In genomic region chr9:34562136-34562745, GRCh38 we compare ENCODE assay signal across 11 cellular contexts. TPM values are rescaled to one million over a fixed set of nuclear protein-coding genes. Genes with fewer than 3 reads are reported as not detected.
DNase-seq lines count a peak whose midpoint lies in the region; ATAC-seq, FAIRE-seq and TF ChIP-seq lines count a peak whose summit lies in the region.
"Had no signal": no experiment of that assay in that cellular context is flagged by ENCODE, and none has a peak within 500 bp of the region (broad histone marks: within the 10 kb centered on the region; RNA-seq: fewer than 3 reads in every experiment).

No MANE protein-coding gene starts in this region.

- peaks cover 24% of the 10 kb centered on the region for H3K27me3 Mint-ChIP-seq in nephron (ENCODE audit: low read depth)

- TF ChIP-seq POLR2A in HCT116 (IDR thresholded peaks at IDR 0.05; ENCODE audit: borderline replicate concordance, extremely low read depth, insufficient read depth, insufficient read length) (no peak), GM12878 (IDR thresholded peaks at IDR 0.05; ENCODE audit: low read depth, low read length) (no peak)

- H3K4me1 ChIP-seq in HCT116 (ENCODE audit: control insufficient read depth in 1 of 2, insufficient read depth in 2 of 2, low read length in 2 of 2): no peaks in the 10 kb centered on the region
- H3K4me1 ChIP-seq in GM12878 (ENCODE audit: control insufficient read depth, insufficient read depth, low read length): no peaks in the 10 kb centered on the region
- H3K4me1 ChIP-seq: SJSA1 had no signal

- SMC1A ChIA-PET in GM12878 (lab: Charles Lee; ENCODE audit: uncharacterized antibody, unreplicated experiment): interaction anchor here (1.3 kb wide), 1 partner anchor 73 kb away, joined by 3 read pairs; no protein-coding TSS in a partner anchor

- H3K27me3 ChIP-seq in HCT116 (ENCODE audit: insufficient read depth, low read length) (no peaks in the 10 kb centered on the region), GM12878 (replicated peaks in 1 of 2; ENCODE audit: control insufficient read depth in 2 of 2, insufficient read depth in 2 of 2, low read length in 1 of 2) (peaks cover 0 to 11% of the 10 kb centered on the region in 2 experiments)
- H3K27me3 ChIP-seq: SJSA1 had no signal

- POLR2A ChIA-PET in HCT116 (lab: Charles Lee) (no interaction called here), GM12878 (lab: Charles Lee) (no interaction called here)

- H3K79me2 ChIP-seq in HCT116 (ENCODE audit: insufficient read depth, low read length): no peaks in the 10 kb centered on the region
- H3K79me2 ChIP-seq in GM12878 (ENCODE audit: control insufficient read depth, insufficient read depth, low read length): no peaks in the 10 kb centered on the region

- no peak for TF ChIP-seq EP300 in GM12878 (IDR thresholded peaks at IDR 0.05; ENCODE audit: borderline replicate concordance in 1 of 2, control insufficient read depth in 1 of 2, low read depth in 2 of 2, low read length in 2 of 2)

- H3K4me1 Mint-ChIP-seq in nephron: peaks cover 82% of the 10 kb centered on the region

- 30% methylated on average over 7 of the region's 7 CpGs for WGBS in GM12878 (ENCODE audit: insufficient coverage, insufficient replicate concordance, low lambda C conversion rate, missing lambda C conversion rate)

- H3K9me3 Mint-ChIP-seq in nephron: no peaks in the 10 kb centered on the region

- ATAC-seq in HCT116 (peak; percentile 38; the same call in 1 of the 2 replicates), GM12878 (no peak), GM21576 (IDR thresholded peaks at IDR 0.05; ENCODE audit: unreplicated experiment) (no peak), HG03469 (IDR thresholded peaks at IDR 0.05; ENCODE audit: unreplicated experiment) (no peak)
- ATAC-seq: left colon had no signal

- H3K9ac ChIP-seq in HCT116 (ENCODE audit: low read length): no peak overlapping the region
- H3K9ac ChIP-seq in GM12878 (ENCODE audit: control insufficient read depth, insufficient read depth, low read length): no peak overlapping the region

- H3K9me3 ChIP-seq in HCT116 (ENCODE audit: control insufficient read depth in 1 of 2, insufficient read depth in 1 of 2, low read depth in 1 of 2, low read length in 2 of 2) (no peaks in the 10 kb centered on the region), GM12878 (replicated peaks; ENCODE audit: control insufficient read depth, insufficient read depth, low read length) (peaks cover 6% of the 10 kb centered on the region; the same call in 2 of the 3 replicates)
- H3K9me3 ChIP-seq: SJSA1 had no signal

- no peak overlapping the region for H3K27ac ChIP-seq in HCT116 (ENCODE audit: low read depth, low read length)
- H3K27ac ChIP-seq in GM12878 (ENCODE audit: control insufficient read depth, insufficient read depth): no peak overlapping the region
- H3K27ac ChIP-seq: SJSA1 had no signal

- TF ChIP-seq RAD21 in HCT116 (IDR thresholded peaks at IDR 0.05; ENCODE audit: low read depth) (no peak), GM12878 (IDR thresholded peaks at IDR 0.05; ENCODE audit: insufficient read depth, low read depth, low read length) (no peak)

- in situ Hi-C loops in GM12878 (cut with MboI): no loop called here

- FAIRE-seq in GM12878 (lab: Jason Lieb, UNC): no peak

- H3K4me3 ChIP-seq in HCT116 (replicated peaks in 1 of 2; ENCODE audit: low read depth in 1 of 2, low read length in 2 of 2) (no peak overlapping the region), GM12878 (no peak overlapping the region)
- H3K4me3 ChIP-seq: SJSA1 had no signal

- no peak overlapping the region for H3K4me3 Mint-ChIP-seq in nephron

- H3K9me2 ChIP-seq in HCT116 (ENCODE audit: insufficient read depth): no peaks in the 10 kb centered on the region

- DNase-seq in CMK (ENCODE audit: low read depth): peak; percentile 15
- no peak for DNase-seq in HCT116 (ENCODE audit: low read depth, low spot score)
- no peak for DNase-seq in GM12878 (ENCODE audit: low read depth, low spot score)
- DNase-seq in KG1 (lab: John Stamatoyannopoulos, UW): no peak
- DNase-seq in GF-D8 (lab: John Stamatoyannopoulos, UW): no peak
- DNase-seq: amygdala had no signal

- no peaks in the 10 kb centered on the region for H3K36me3 ChIP-seq in HCT116 (ENCODE audit: control insufficient read depth in 1 of 2, insufficient read depth in 2 of 2, low read length in 2 of 2)
- no peaks in the 10 kb centered on the region for H3K36me3 ChIP-seq in GM12878 (ENCODE audit: control insufficient read depth in 2 of 2, insufficient read depth in 2 of 2, low read length in 1 of 2)
- H3K36me3 ChIP-seq: SJSA1 had no signal

- H3K36me3 Mint-ChIP-seq in nephron (ENCODE audit: low read depth): peaks cover 37% of the 10 kb centered on the region

- RAD21 ChIA-PET in HCT116 (lab: Charles Lee; ENCODE audit: low non-redundant PET in 1 of 2, low total read pairs in 2 of 2, uncharacterized antibody in 2 of 2, unreplicated experiment in 2 of 2): no interaction called here
- RAD21 ChIA-PET in GM12878 (lab: Charles Lee; ENCODE audit: unreplicated experiment): no interaction called here

- H4K20me1 ChIP-seq in HCT116 (ENCODE audit: insufficient read depth): no peaks in the 10 kb centered on the region
- H4K20me1 ChIP-seq in GM12878 (ENCODE audit: control insufficient read depth, insufficient read depth): peaks cover 3% of the 10 kb centered on the region; the same call in 1 of the 2 replicates

- TF ChIP-seq CTCF in HCT116 (IDR thresholded peaks at IDR 0.05 in 2 of 3, conservative IDR thresholded peaks at IDR 0.05 in 1 of 3; ENCODE audit: borderline replicate concordance in 1 of 3, insufficient read depth in 1 of 3, low read depth in 2 of 3, low read length in 2 of 3) (peak in 2 of 3 experiments; percentile 86 to 90; a peak in 4 of 6 replicates), GM12878 (IDR thresholded peaks at IDR 0.05 in 2 of 3, conservative IDR thresholded peaks at IDR 0.05 in 1 of 3; ENCODE audit: control insufficient read depth in 2 of 3, extremely low read depth in 1 of 3, insufficient read depth in 1 of 3, low read depth in 3 of 3, low read length in 3 of 3) (peak in 2 of 3 experiments; percentile 65 to 82; a peak in 5 of 6 replicates), nephron (IDR thresholded peaks at IDR 0.05; ENCODE audit: unreplicated experiment in 3 of 3) (peak; percentile 39 to 56 (median 48))

- H3K4me2 ChIP-seq in HCT116 (ENCODE audit: low read length) (no peak overlapping the region), GM12878 (ENCODE audit: control insufficient read depth, insufficient read depth) (no peak overlapping the region)

- CTCF ChIA-PET in HCT116 (lab: Charles Lee) (interaction anchor here (1.2 kb wide), 1 partner anchor 29 kb away, joined by 4 read pairs; no protein-coding TSS in a partner anchor), GM12878 (lab: Yijun Ruan, JAX) (interaction anchor here (1.3 kb wide), 1 partner anchor 158 kb away, joined by 4 read pairs; no protein-coding TSS in a partner anchor)

- BruUV-seq in HCT116 (replicated peaks; lab: Mats Ljungman, UMichigan) (no TSS peak), GM12878 (replicated peaks; lab: Mats Ljungman, UMichigan) (no TSS peak)

- H2AFZ ChIP-seq in HCT116 (ENCODE audit: low read depth, low read length, poor library complexity, severe bottlenecking) (no peak overlapping the region), GM12878 (ENCODE audit: control insufficient read depth, low read depth, low read length) (no peak overlapping the region)

- intact Hi-C loops in HCT116 (cut with micrococcal nuclease) (no loop called here), GM12878 (cut with micrococcal nuclease; ENCODE audit: unreplicated experiment) (no loop called here)

- H3K27ac Mint-ChIP-seq in nephron: peak overlapping the region in 2 of 3 experiments; percentile 0 to 98

RNA-seq across cellular contexts. Expression of gene CNTFR, which starts 27.3 kb away (rescaled TPM):
- total RNA-seq in HCT116 (2021; ENCODE audit: unreplicated experiment) (not detected), GM12878 (2014; rRNA removed) (not detected in 2 replicates), GM12878 (2014; rRNA removed; fragmentation: Illumina TruSeq; extraction: Trizol) (not detected in 2 replicates), GM12878 (2021) (not detected in 2 replicates)
- polyA plus RNA-seq in HCT116 (2012): 0.05 TPM in 1 of 2 replicates, not detected in the other
- not detected in 2 replicates for total RNA-seq in GM12878 (2013; cell fraction: nucleolus; rRNA removed)
- not detected for polyA plus RNA-seq in GM12878 (2011; ENCODE audit: low read depth)
- polyA plus RNA-seq in GM12878 (2011; rRNA removed) (not detected in 2 replicates), GM12878 (2014; fragmentation: Illumina TruSeq; extraction: Trizol) (not detected in 2 replicates), GM12878 (2014; fragmentation: Nextera tagmentation; extraction: Ambion mirVana) (not detected), GM12878 (2014; rRNA removed) (not detected in 2 replicates), GM12878 (2016; fragmentation: Nextera tagmentation; extraction: Ambion mirVana) (not detected)
- polyA plus RNA-seq in GM12878 (2011; cell fraction: cytosol; rRNA removed): not detected in 2 replicates
- 0.10 TPM in 1 of 2 replicates, not detected in the other for polyA plus RNA-seq in GM12878 (2011; cell fraction: nucleus; rRNA removed)
- polyA plus RNA-seq in GM12878 (2012): not detected in 2 replicates
- not detected in 2 replicates for polyA minus RNA-seq in GM12878 (2011; rRNA and poly(A)+ RNA removed)
- not detected in 2 replicates for polyA minus RNA-seq in GM12878 (2011; cell fraction: cytosol; rRNA and poly(A)+ RNA removed)
- polyA minus RNA-seq in GM12878 (2011; cell fraction: nucleus; rRNA and poly(A)+ RNA removed): not detected in 2 replicates
- total RNA-seq: SJSA1 had no signal

RNA-seq across cellular contexts. Expression of gene ENHO, which starts 39.5 kb away (rescaled TPM):
- total RNA-seq in HCT116 (2021; ENCODE audit: unreplicated experiment): 6.1 TPM
- polyA plus RNA-seq in HCT116 (2012): 2.8 and 4.4 TPM in 2 replicates
- not detected in 2 replicates for total RNA-seq in GM12878 (2013; cell fraction: nucleolus; rRNA removed)
- total RNA-seq in GM12878 (2014; rRNA removed): not detected in 2 replicates
- total RNA-seq in GM12878 (2014; rRNA removed; fragmentation: Illumina TruSeq; extraction: Trizol): not detected in 2 replicates
- total RNA-seq in GM12878 (2021): not detected in 2 replicates
- polyA plus RNA-seq in GM12878 (2011; ENCODE audit: low read depth): not detected
- not detected in 2 replicates for polyA plus RNA-seq in GM12878 (2011; rRNA removed)
- not detected in 2 replicates for polyA plus RNA-seq in GM12878 (2011; cell fraction: cytosol; rRNA removed)
- polyA plus RNA-seq in GM12878 (2011; cell fraction: nucleus; rRNA removed): not detected in 2 replicates
- not detected in 2 replicates for polyA plus RNA-seq in GM12878 (2012)
- polyA plus RNA-seq in GM12878 (2014; fragmentation: Illumina TruSeq; extraction: Trizol): not detected in 2 replicates
- polyA plus RNA-seq in GM12878 (2014; fragmentation: Nextera tagmentation; extraction: Ambion mirVana): not detected
- not detected in 2 replicates for polyA plus RNA-seq in GM12878 (2014; rRNA removed)
- polyA plus RNA-seq in GM12878 (2016; fragmentation: Nextera tagmentation; extraction: Ambion mirVana): not detected
- not detected in 2 replicates for polyA minus RNA-seq in GM12878 (2011; rRNA and poly(A)+ RNA removed)
- not detected in 2 replicates for polyA minus RNA-seq in GM12878 (2011; cell fraction: cytosol; rRNA and poly(A)+ RNA removed)
- not detected in 2 replicates for polyA minus RNA-seq in GM12878 (2011; cell fraction: nucleus; rRNA and poly(A)+ RNA removed)
- total RNA-seq: SJSA1 had no signal

RNA-seq across cellular contexts. Expression of gene RPP25L, which starts 49.7 kb away (rescaled TPM):
- total RNA-seq in HCT116 (2021; ENCODE audit: unreplicated experiment) (51.1 TPM), GM12878 (2014; rRNA removed) (28.0 and 30.2 TPM in 2 replicates), GM12878 (2014; rRNA removed; fragmentation: Illumina TruSeq; extraction: Trizol) (14.0 and 14.3 TPM in 2 replicates), GM12878 (2021) (18.4 and 19.0 TPM in 2 replicates)
- 64.6 and 71.7 TPM in 2 replicates for polyA plus RNA-seq in HCT116 (2012)
- 4.4 and 4.6 TPM in 2 replicates for total RNA-seq in GM12878 (2013; cell fraction: nucleolus; rRNA removed)
- 13.4 TPM for polyA plus RNA-seq in GM12878 (2011; ENCODE audit: low read depth)
- polyA plus RNA-seq in GM12878 (2011; rRNA removed) (7.8 and 12.9 TPM in 2 replicates), GM12878 (2014; fragmentation: Illumina TruSeq; extraction: Trizol) (2.9 and 8.5 TPM in 2 replicates), GM12878 (2014; fragmentation: Nextera tagmentation; extraction: Ambion mirVana) (10 to 100 TPM in 1 of 2 experiments, 1 to 10 TPM in 1; 7.7 to 14.7 TPM), GM12878 (2014; rRNA removed) (26.6 and 36.3 TPM in 2 replicates), GM12878 (2016; fragmentation: Nextera tagmentation; extraction: Ambion mirVana) (10 to 100 TPM; 26.1 to 26.2 TPM)
- polyA plus RNA-seq in GM12878 (2011; cell fraction: cytosol; rRNA removed): 21.4 and 28.8 TPM in 2 replicates
- polyA plus RNA-seq in GM12878 (2011; cell fraction: nucleus; rRNA removed): 14.0 and 15.5 TPM in 2 replicates
- polyA plus RNA-seq in GM12878 (2012): 19.2 and 20.0 TPM in 2 replicates
- polyA minus RNA-seq in GM12878 (2011; rRNA and poly(A)+ RNA removed): 4.2 and 11.9 TPM in 2 replicates
- polyA minus RNA-seq in GM12878 (2011; cell fraction: cytosol; rRNA and poly(A)+ RNA removed): 2.8 and 3.3 TPM in 2 replicates
- 6.5 and 9.3 TPM in 2 replicates for polyA minus RNA-seq in GM12878 (2011; cell fraction: nucleus; rRNA and poly(A)+ RNA removed)

RNA-seq across cellular contexts. Expression of gene DCTN3, which starts 58.1 kb away (rescaled TPM):
- 64.0 TPM for total RNA-seq in HCT116 (2021; ENCODE audit: unreplicated experiment)
- polyA plus RNA-seq in HCT116 (2012): 101 and 125 TPM in 2 replicates
- total RNA-seq in GM12878 (2013; cell fraction: nucleolus; rRNA removed): 18.1 and 20.7 TPM in 2 replicates
- total RNA-seq in GM12878 (2014; rRNA removed): 87.3 and 103 TPM in 2 replicates
- total RNA-seq in GM12878 (2014; rRNA removed; fragmentation: Illumina TruSeq; extraction: Trizol): 43.2 and 45.6 TPM in 2 replicates
- 74.6 and 79.1 TPM in 2 replicates for total RNA-seq in GM12878 (2021)
- 115 TPM for polyA plus RNA-seq in GM12878 (2011; ENCODE audit: low read depth)
- polyA plus RNA-seq in GM12878 (2011; rRNA removed): 56.5 and 75.6 TPM in 2 replicates
- 102 TPM in 2 replicates for polyA plus RNA-seq in GM12878 (2011; cell fraction: cytosol; rRNA removed)
- polyA plus RNA-seq in GM12878 (2011; cell fraction: nucleus; rRNA removed): 94.9 and 105 TPM in 2 replicates
- 101 and 126 TPM in 2 replicates for polyA plus RNA-seq in GM12878 (2012)
- polyA plus RNA-seq in GM12878 (2014; fragmentation: Illumina TruSeq; extraction: Trizol): 26.9 and 57.8 TPM in 2 replicates
- polyA plus RNA-seq in GM12878 (2014; fragmentation: Nextera tagmentation; extraction: Ambion mirVana): 10 to 100 TPM; 19.0 to 52.0 TPM
- 66.7 and 68.0 TPM in 2 replicates for polyA plus RNA-seq in GM12878 (2014; rRNA removed)
- polyA plus RNA-seq in GM12878 (2016; fragmentation: Nextera tagmentation; extraction: Ambion mirVana): 100 to 1,000 TPM; 101 to 120 TPM
- 45.4 and 61.2 TPM in 2 replicates for polyA minus RNA-seq in GM12878 (2011; rRNA and poly(A)+ RNA removed)
- polyA minus RNA-seq in GM12878 (2011; cell fraction: cytosol; rRNA and poly(A)+ RNA removed): 12.0 and 16.7 TPM in 2 replicates
- polyA minus RNA-seq in GM12878 (2011; cell fraction: nucleus; rRNA and poly(A)+ RNA removed): 24.7 and 43.0 TPM in 2 replicates
